In the genomic region with DNA sequence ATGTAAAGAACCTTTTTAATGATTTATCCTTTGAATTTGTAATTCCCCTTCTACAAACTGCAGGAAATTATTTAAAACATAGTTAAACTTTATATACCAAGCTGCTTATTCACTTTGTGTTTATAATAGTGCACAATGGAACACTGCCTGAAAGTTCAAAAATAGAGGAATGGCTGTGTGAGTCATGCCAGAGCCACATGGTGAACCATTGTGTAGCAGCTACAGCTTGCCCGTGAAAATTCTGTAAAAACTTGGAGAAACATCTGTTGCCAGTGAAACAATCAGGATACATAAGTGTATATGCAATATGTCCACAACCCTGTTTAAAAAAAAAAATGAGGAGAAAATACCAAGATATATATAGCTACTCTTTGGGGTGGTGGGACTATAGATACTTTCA, we compare ENCODE assay signal across 11 cellular contexts. TPM values are rescaled to one million over a fixed set of nuclear protein-coding genes. Genes with fewer than 3 reads are reported as not detected.
DNase-seq lines count a peak whose midpoint lies in the region; ATAC-seq and TF ChIP-seq lines count a peak whose summit lies in the region.
"Had no signal": no experiment of that assay in that cellular context is flagged by ENCODE, and none has a peak within 500 bp of the region (broad histone marks: within the 10 kb centered on the region; RNA-seq: fewer than 3 reads in every experiment).

No MANE protein-coding gene starts in this region.

- H3K4me3 ChIP-seq in epithelial cell of proximal tubule (ENCODE audit: low read depth, low read length) = no peak overlapping the region
- H3K4me3 ChIP-seq: gastrocnemius medialis, PC-9 had no signal

- DNase-seq in DMS 273 (lab: John Stamatoyannopoulos, UW; ENCODE audit: unreplicated experiment) = peak; percentile 63
- DNase-seq in RPMI7951 (ENCODE audit: low read depth) = peak; percentile 62
- DNase-seq in epithelial cell of proximal tubule (ENCODE audit: low read depth) = peak; percentile 23
- peak; percentile 67 for DNase-seq in non-pigmented ciliary epithelial cell (ENCODE audit: low read depth)
- DNase-seq in activated T-cell treated with anti-CD3 and anti-CD28 coated beads, Interleukin-2, amount 50 U/mL, for 4 hours = no peak
- no peak for DNase-seq in LoVo (ENCODE audit: low spot score)
- no peak for DNase-seq in NCI-H1436 treated with DMSO at 0.1 percent for 48 hours (lab: John Stamatoyannopoulos, UW)
- no peak for DNase-seq in mucosa of gallbladder (ENCODE audit: low spot score)
- DNase-seq: gastrocnemius medialis, PC-9 had no signal

- no peak overlapping the region for H3K4me3 Mint-ChIP-seq in activated T-cell treated with anti-CD3 and anti-CD28 coated beads, Interleukin-2, amount 50 U/mL, for 4 hours

- H3K27me3 Mint-ChIP-seq in activated T-cell treated with anti-CD3 and anti-CD28 coated beads, Interleukin-2, amount 50 U/mL, for 4 hours (ENCODE audit: low read depth) = no peaks in the 10 kb centered on the region
- H3K27me3 Mint-ChIP-seq: progenitor cell of endocrine pancreas had no signal

- peaks cover 34% of the 10 kb centered on the region for H3K36me3 Mint-ChIP-seq in activated T-cell treated with anti-CD3 and anti-CD28 coated beads, Interleukin-2, amount 50 U/mL, for 4 hours (ENCODE audit: insufficient read depth)

- H3K4me1 Mint-ChIP-seq in activated T-cell treated with anti-CD3 and anti-CD28 coated beads, Interleukin-2, amount 50 U/mL, for 4 hours (ENCODE audit: low read depth) = no peaks in the 10 kb centered on the region

- no peak for TF ChIP-seq CTCF in epithelial cell of proximal tubule (conservative IDR thresholded peaks at IDR 0.05; ENCODE audit: low read depth, low read length)

- ATAC-seq in activated T-cell treated with anti-CD3 and anti-CD28 coated beads, Interleukin-2, amount 50 U/mL, for 4 hours = no peak
- ATAC-seq: gastrocnemius medialis had no signal

- H3K9me3 Mint-ChIP-seq in activated T-cell treated with anti-CD3 and anti-CD28 coated beads, Interleukin-2, amount 50 U/mL, for 4 hours = no peaks in the 10 kb centered on the region

RNA-seq across cellular contexts. Expression of a gene that starts 59.5 kb away (rescaled TPM):
- 31.2 and 39.7 TPM in 2 replicates for total RNA-seq in RPMI7951 (2014; rRNA removed; shearing (Covaris generic))
- total RNA-seq in epithelial cell of proximal tubule (69.1 and 99.4 TPM in 2 replicates), mucosa of gallbladder (57.5 TPM)
- total RNA-seq in activated T-cell treated with anti-CD3 and anti-CD28 coated beads, Interleukin-2, amount 50 U/mL, for 4 hours = 10 to 100 TPM; 41.7 to 43.4 (median 41.8) TPM

RNA-seq across cellular contexts. Expression of a gene that starts 59.9 kb away (rescaled TPM):
- total RNA-seq in RPMI7951 (2014; rRNA removed; shearing (Covaris generic)) = 2.5 and 3.4 TPM in 2 replicates
- total RNA-seq in epithelial cell of proximal tubule = 21.6 and 32.2 TPM in 2 replicates
- under 1 TPM; 0.66 to 0.82 (median 0.81) TPM for total RNA-seq in activated T-cell treated with anti-CD3 and anti-CD28 coated beads, Interleukin-2, amount 50 U/mL, for 4 hours
- total RNA-seq in mucosa of gallbladder = 15.4 TPM

Comparison
In these comparisons a context has a peak if more than half of its experiments do, and no peak if none do; other contexts are left out.
1. DNase-seq: peak in DMS 273 (single experiment), RPMI7951 (single experiment), epithelial cell of proximal tubule (single experiment) and non-pigmented ciliary epithelial cell (single experiment); none in activated T-cell treated with anti-CD3 and anti-CD28 coated beads, Interleukin-2, amount 50 U/mL, for 4 hours (single experiment), LoVo (single experiment), NCI-H1436 treated with DMSO at 0.1 percent for 48 hours (single experiment) and mucosa of gallbladder (single experiment).